In genomic region chr6:34276881-34277762, GRCh38 we compare ENCODE assay signal across 20 cellular contexts. TPM values are rescaled to one million over a fixed set of nuclear protein-coding genes. Genes with fewer than 3 reads are reported as not detected.
DNase-seq lines count a peak whose midpoint lies in the region; ATAC-seq and TF ChIP-seq lines count a peak whose summit lies in the region.
"Had no signal": no experiment of that assay in that cellular context is flagged by ENCODE, and none has a peak within 500 bp of the region (broad histone marks: within the 10 kb centered on the region; RNA-seq: fewer than 3 reads in every experiment).

No MANE protein-coding gene starts in this region.

- peak overlapping the region; percentile 36 for H3K27ac Mint-ChIP-seq in neural progenitor cell
- H3K27ac Mint-ChIP-seq: activated T-helper 1 cell treated with anti-CD3 and anti-CD28 coated beads, Interleukin-12 subunit alpha, Interleukin-12 subunit beta, Interleukin-2, Interleukin-4 antibody, amounts not matched to agents 30 ng/mL and 10 ng/mL and 1 ng/mL, durations not matched to agents 14 hours and 24 hours and 36 hours had no signal

- 0 out of 2 replicates have a peak, but pooled peaks have one; percentile 35 for ATAC-seq in Panc1
- ATAC-seq in heart left ventricle: peak; percentile 72 to 86 (median 82)
- no peak for ATAC-seq in GM18498 (IDR thresholded peaks at IDR 0.05; ENCODE audit: unreplicated experiment)
- ATAC-seq in HG02885 (IDR thresholded peaks at IDR 0.05; ENCODE audit: poor library complexity, unreplicated experiment): no peak
- ATAC-seq: sciatic nerve had no signal

- POLR2A ChIA-PET in Panc1 (lab: Charles Lee): interaction anchor here (1.2 kb wide), 1 partner anchor 19 kb away, joined by 3 read pairs; no protein-coding TSS in a partner anchor
- POLR2A ChIA-PET in GM10248 (lab: Yijun Ruan, JAX): no interaction called here

- H3K27me3 ChIP-seq in Panc1 (ENCODE audit: control insufficient read depth, insufficient read depth, low read length) (no peaks in the 10 kb centered on the region), heart left ventricle (no peaks in the 10 kb centered on the region), neural progenitor cell (no peaks in the 10 kb centered on the region)

- intact Hi-C loops in Panc1 (cut with micrococcal nuclease; ENCODE audit: unreplicated experiment): no loop called here
- intact Hi-C loops in heart left ventricle (cut with DNase I): loop anchor here in 3 of 10 donors (2.0 to 10.0 kb wide), 3 partner anchors 58 to 116 kb away; partner anchors contain the start of gene NUDT3 (in 1 of the 3)

- no peak overlapping the region for H3K4me3 Mint-ChIP-seq in neural progenitor cell
- H3K4me3 Mint-ChIP-seq: activated T-helper 1 cell treated with anti-CD3 and anti-CD28 coated beads, Interleukin-12 subunit alpha, Interleukin-12 subunit beta, Interleukin-2, Interleukin-4 antibody, amounts not matched to agents 30 ng/mL and 10 ng/mL and 1 ng/mL, durations not matched to agents 14 hours and 24 hours and 36 hours; brain; CD4-positive, alpha-beta memory T cell; H9 had no signal

- H3K4me3 ChIP-seq in Panc1 (ENCODE audit: low read depth in 2 of 2, low read length in 2 of 2) (no peak overlapping the region), heart left ventricle (no peak overlapping the region), neural progenitor cell (no peak overlapping the region)

- no peaks in the 10 kb centered on the region for H3K9me3 ChIP-seq in Panc1 (ENCODE audit: control insufficient read depth, insufficient read depth, low read depth, low read length)
- no peaks in the 10 kb centered on the region for H3K9me3 ChIP-seq in heart left ventricle
- no peaks in the 10 kb centered on the region for H3K9me3 ChIP-seq in neural progenitor cell (ENCODE audit: low read depth)

- TF ChIP-seq CTCF in Panc1 (IDR thresholded peaks at IDR 0.05): no peak
- TF ChIP-seq CTCF in heart left ventricle (IDR thresholded peaks at IDR 0.05): no peak
- no peak for TF ChIP-seq CTCF in neural progenitor cell (IDR thresholded peaks at IDR 0.05)
- no peak for TF ChIP-seq CTCF in GM10248 (IDR thresholded peaks at IDR 0.05; ENCODE audit: control extremely low read depth, extremely low read depth, low read depth, missing control alignments)

- H3K36me3 ChIP-seq in Panc1 (ENCODE audit: control insufficient read depth, insufficient read depth, low read length) (no peaks in the 10 kb centered on the region), heart left ventricle (peaks cover 0 to 22% (median 0%) of the 10 kb centered on the region in 9 donors), neural progenitor cell (no peaks in the 10 kb centered on the region)

- H3K27me3 Mint-ChIP-seq in neural progenitor cell (ENCODE audit: insufficient read depth, low read depth): peaks cover 8% of the 10 kb centered on the region
- H3K27me3 Mint-ChIP-seq: brain; CD4-positive, alpha-beta memory T cell had no signal

- no peaks in the 10 kb centered on the region for H3K9me3 Mint-ChIP-seq in neural progenitor cell
- H3K9me3 Mint-ChIP-seq: activated T-helper 1 cell treated with anti-CD3 and anti-CD28 coated beads, Interleukin-12 subunit alpha, Interleukin-12 subunit beta, Interleukin-2, Interleukin-4 antibody, amounts not matched to agents 30 ng/mL and 10 ng/mL and 1 ng/mL, durations not matched to agents 14 hours and 24 hours and 36 hours; CD4-positive, alpha-beta memory T cell; H9 had no signal

- no TSS peak for BruUV-seq in Panc1 (replicated peaks; lab: Mats Ljungman, UMichigan)

- CTCF ChIA-PET in Panc1 (lab: Charles Lee): no interaction called here
- CTCF ChIA-PET in GM10248 (lab: Yijun Ruan, JAX): interaction anchor here (1.6 to 1.9 kb wide), 2 partner anchors 14 to 24 kb away, joined by 4 to 8 read pairs; no protein-coding TSS in a partner anchor

- H3F3A ChIP-seq in neural progenitor cell (ENCODE audit: low read depth): no peaks in the 10 kb centered on the region

- peaks cover 4% of the 10 kb centered on the region for H4K20me1 ChIP-seq in neural progenitor cell (ENCODE audit: low read depth)

- peaks cover 17% of the 10 kb centered on the region for H3K4me1 Mint-ChIP-seq in neural progenitor cell
- H3K4me1 Mint-ChIP-seq: brain had no signal

- no peaks in the 10 kb centered on the region for H3K79me2 ChIP-seq in neural progenitor cell (ENCODE audit: low read depth)

- DNase-seq in G401 (ENCODE audit: low spot score) (peak; percentile 77), Panc1 (ENCODE audit: low read depth, low spot score) (no peak), heart left ventricle (peak in 3 of 5 donors; percentile 35 to 65 (median 59)), neural progenitor cell (ENCODE audit: low spot score) (no peak), UCSD-AML1 (lab: John Stamatoyannopoulos, UW; ENCODE audit: unreplicated experiment) (no peak), GM10248 (ENCODE audit: extremely low spot score) (no peak)
- DNase-seq: activated CD4-positive, CD25-positive, alpha-beta regulatory T cell; CD4-positive, alpha-beta memory T cell; DND-41; H9; left cardiac atrium; NCI-H1105; occipital lobe; stimulated activated CD4-positive, alpha-beta T cell treated with anti-CD3 and anti-CD28 coated beads, Interleukin-1b, Interleukin-23, amount 100 ng/mL, for 48 hours had no signal

- H3K9ac ChIP-seq in neural progenitor cell: no peak overlapping the region

- in situ Hi-C loops in G401 (cut with HindIII; ENCODE audit: low sequenced_read_pairs) (no loop called here), Panc1 (cut with HindIII; ENCODE audit: low pct_unique_long_range_greater_than_20kb, low sequenced_read_pairs) (no loop called here)

- H3K4me2 ChIP-seq in neural progenitor cell: no peak overlapping the region

- WGBS in heart left ventricle, 4 donors: 50 to 57% (median 52%) methylated on average over 10 of the region's 10 CpGs

- peaks cover 7% of the 10 kb centered on the region for H3K36me3 Mint-ChIP-seq in neural progenitor cell

- no peak overlapping the region for H3K27ac ChIP-seq in Panc1 (ENCODE audit: low read length)
- H3K27ac ChIP-seq in heart left ventricle: peak overlapping the region; percentile 44 to 85 (median 63)
- no peak overlapping the region for H3K27ac ChIP-seq in neural progenitor cell
- H3K27ac ChIP-seq: epithelial cell of prostate had no signal

- no peak overlapping the region for H2AFZ ChIP-seq in neural progenitor cell (replicated peaks)

- TF ChIP-seq POLR2A in heart left ventricle (IDR thresholded peaks at IDR 0.05): no peak

- H3K4me1 ChIP-seq in Panc1 (ENCODE audit: control insufficient read depth, insufficient read depth, low read length): no peaks in the 10 kb centered on the region
- peaks cover 0 to 72% (median 34%) of the 10 kb centered on the region in 12 donors for H3K4me1 ChIP-seq in heart left ventricle
- H3K4me1 ChIP-seq in neural progenitor cell: no peaks in the 10 kb centered on the region

RNA-seq across cellular contexts. Expression of gene SMIM29, which starts 28.3 kb away (rescaled TPM):
- 15.0 and 17.2 TPM in 2 replicates for total RNA-seq in G401 (2014; rRNA removed; shearing (Covaris generic))
- 35.6 TPM for total RNA-seq in Panc1 (2021; ENCODE audit: unreplicated experiment)
- polyA plus RNA-seq in Panc1 (2012; ENCODE audit: insufficient read length): 43.7 TPM
- 10 to 100 TPM; 18.4 to 37.4 (median 22.6) TPM for total RNA-seq in heart left ventricle
- 10 to 100 TPM; 36.5 to 50.4 TPM for polyA plus RNA-seq in heart left ventricle
- total RNA-seq in neural progenitor cell (ENCODE audit: low replicate concordance): 2.4 and 8.9 TPM in 2 replicates

RNA-seq across cellular contexts. Expression of gene HMGA1, which starts 40.4 kb away (rescaled TPM):
- total RNA-seq in G401 (2014; rRNA removed; shearing (Covaris generic)): 321 and 360 TPM in 2 replicates
- total RNA-seq in Panc1 (2021; ENCODE audit: unreplicated experiment) (444 TPM), heart left ventricle (10 to 100 TPM; 36.4 to 71.5 (median 44.8) TPM), neural progenitor cell (ENCODE audit: low replicate concordance) (417 and 1,058 TPM in 2 replicates)
- polyA plus RNA-seq in Panc1 (2012; ENCODE audit: insufficient read length): 488 TPM
- 10 to 100 TPM; 23.0 to 76.1 TPM for polyA plus RNA-seq in heart left ventricle

Comparison
In these comparisons a context has a peak if more than half of its experiments do, and no peak if none do; other contexts are left out.
1. DNase-seq: peak in G401 (single experiment) and heart left ventricle (3 of 5); none in Panc1 (single experiment), neural progenitor cell (single experiment), UCSD-AML1 (single experiment) and GM10248 (single experiment).
2. ATAC-seq: peak in Panc1 (single experiment) and heart left ventricle (4 of 4); none in GM18498 (single experiment) and HG02885 (single experiment).
3. H3K27ac ChIP-seq: peak in heart left ventricle (12 of 12); none in Panc1 (single experiment) and neural progenitor cell (single experiment).